29 cellular contexts compared by ENCODE assay signal in genomic region chr10:18231480-18231879, GRCh38.
"Had no signal": no experiment of that assay in that cellular context is flagged by ENCODE, and none has a peak within 500 bp of the region (broad histone marks: within the 10 kb centered on the region; RNA-seq: fewer than 3 reads in every experiment).

No MANE protein-coding gene starts in this region.

- H3K4me1 ChIP-seq: breast epithelium, colonic mucosa, gastrocnemius medialis had no signal

- H3K27ac ChIP-seq: breast epithelium, cardiac muscle cell, colonic mucosa, epithelial cell of prostate, gastrocnemius medialis, heart left ventricle, WERI-Rb-1 had no signal

- ATAC-seq: activated CD4-positive, alpha-beta T cell treated with anti-CD3 and anti-CD28 coated beads for 36 hours; activated CD4-positive, CD25-positive, alpha-beta regulatory T cell treated with anti-CD3 and anti-CD28 coated beads, Interleukin-2, amount 50 U/mL, for 24 hours; activated CD8-positive, alpha-beta T cell treated with anti-CD3 and anti-CD28 coated beads, Interleukin-2, amount 10 ng/mL, durations not matched to agents 7 days and 5 days; activated T-cell treated with anti-CD3 and anti-CD28 coated beads, Interleukin-2, amount 50 U/mL, for 72 hours; gastrocnemius medialis; heart left ventricle had no signal

- H3K4me1 Mint-ChIP-seq: activated B cell treated with CpG ODN at 0.5 μM for 24 hours; activated CD4-positive, alpha-beta T cell treated with anti-CD3 and anti-CD28 coated beads for 36 hours; activated CD4-positive, alpha-beta T cell treated with anti-CD3 and anti-CD28 coated beads, Interleukin-2, amount 10 ng/mL, durations not matched to agents 24 days and 14 days had no signal

- H3K27ac Mint-ChIP-seq: activated B cell treated with CpG ODN at 0.5 μM for 24 hours; activated CD4-positive, alpha-beta memory T cell treated with anti-CD3 and anti-CD28 coated beads for 36 hours; activated CD4-positive, alpha-beta T cell treated with anti-CD3 and anti-CD28 coated beads for 36 hours; activated CD4-positive, alpha-beta T cell treated with anti-CD3 and anti-CD28 coated beads, Interleukin-2, amount 10 ng/mL, durations not matched to agents 24 days and 14 days; activated CD8-positive, alpha-beta T cell treated with anti-CD3 and anti-CD28 coated beads, Interleukin-2, amount 10 ng/mL, durations not matched to agents 7 days and 5 days; activated naive CD8-positive, alpha-beta T cell; activated T-cell treated with anti-CD3 and anti-CD28 coated beads, Interleukin-2, amount 50 U/mL, for 24 hours; activated T-cell treated with anti-CD3 and anti-CD28 coated beads, Interleukin-2, amount 50 U/mL, for 72 hours; brain had no signal

- H3K36me3 ChIP-seq: breast epithelium, colonic mucosa, gastrocnemius medialis, heart left ventricle, WERI-Rb-1 had no signal

- H3K4me3 Mint-ChIP-seq: activated B cell treated with CpG ODN at 0.5 μM for 24 hours; activated CD4-positive, alpha-beta memory T cell treated with anti-CD3 and anti-CD28 coated beads for 36 hours; activated CD4-positive, alpha-beta T cell treated with anti-CD3 and anti-CD28 coated beads for 36 hours; activated CD4-positive, alpha-beta T cell treated with anti-CD3 and anti-CD28 coated beads, Interleukin-2, amount 10 ng/mL, durations not matched to agents 24 days and 14 days; activated CD8-positive, alpha-beta T cell treated with anti-CD3 and anti-CD28 coated beads, Interleukin-2, amount 10 ng/mL, durations not matched to agents 7 days and 5 days; activated naive CD8-positive, alpha-beta T cell; activated T-cell treated with anti-CD3 and anti-CD28 coated beads, Interleukin-2, amount 50 U/mL, for 24 hours; activated T-cell treated with anti-CD3 and anti-CD28 coated beads, Interleukin-2, amount 50 U/mL, for 72 hours; brain had no signal

- H3K9me3 ChIP-seq: breast epithelium, colonic mucosa, gastrocnemius medialis, heart left ventricle had no signal

- H3K9me3 Mint-ChIP-seq: activated B cell treated with CpG ODN at 0.5 μM for 24 hours; activated CD4-positive, alpha-beta memory T cell treated with anti-CD3 and anti-CD28 coated beads for 36 hours; activated CD4-positive, alpha-beta T cell treated with anti-CD3 and anti-CD28 coated beads, Interleukin-2, amount 10 ng/mL, durations not matched to agents 24 days and 14 days; activated T-cell treated with anti-CD3 and anti-CD28 coated beads, Interleukin-2, amount 50 U/mL, for 24 hours; activated T-cell treated with anti-CD3 and anti-CD28 coated beads, Interleukin-2, amount 50 U/mL, for 72 hours; brain had no signal

- H3K27me3 ChIP-seq: breast epithelium, cardiac muscle cell, colonic mucosa, gastrocnemius medialis, heart left ventricle had no signal

- H3K27me3 Mint-ChIP-seq: activated CD4-positive, alpha-beta memory T cell treated with anti-CD3 and anti-CD28 coated beads for 36 hours; activated CD4-positive, alpha-beta T cell treated with anti-CD3 and anti-CD28 coated beads, Interleukin-2, amount 10 ng/mL, durations not matched to agents 24 days and 14 days had no signal

- DNase-seq: activated B cell treated with CpG ODN at 0.5 μM for 24 hours; activated CD4-positive, alpha-beta memory T cell treated with anti-CD3 and anti-CD28 coated beads for 36 hours; activated CD4-positive, alpha-beta T cell treated with anti-CD3 and anti-CD28 coated beads for 36 hours; activated CD4-positive, alpha-beta T cell treated with anti-CD3 and anti-CD28 coated beads, Interleukin-2, amount 10 ng/mL, durations not matched to agents 24 days and 14 days; activated CD8-positive, alpha-beta memory T cell treated with anti-CD3 and anti-CD28 coated beads, Interleukin-2, amount 50 U/mL, for 48 hours; activated CD8-positive, alpha-beta T cell treated with anti-CD3 and anti-CD28 coated beads, Interleukin-2, amount 10 ng/mL, durations not matched to agents 7 days and 5 days; activated gamma-delta T cell; activated naive CD4-positive, alpha-beta T cell; activated naive CD4-positive, alpha-beta T cell treated with anti-CD3 and anti-CD28 coated beads, Interleukin-2, amount 50 U/mL, for 16 hours; activated T-cell treated with anti-CD3 and anti-CD28 coated beads for 4 hours; activated T-cell treated with anti-CD3 and anti-CD28 coated beads, Interleukin-2, amount 50 U/mL, for 24 hours; activated T-cell treated with anti-CD3 and anti-CD28 coated beads, Interleukin-2, amount 50 U/mL, for 72 hours; amniotic stem cell; anterior cingulate cortex; central memory CD4-positive, alpha-beta T cell; cerebellar nuclear complex; colonic mucosa; effector CD8-positive, alpha-beta T cell; gastrocnemius medialis; glutamatergic neuron; heart left ventricle; T-helper 2 cell; WERI-Rb-1 had no signal

- H3K4me3 ChIP-seq: breast epithelium, cardiac muscle cell, colonic mucosa, gastrocnemius medialis, heart left ventricle had no signal

- H3K36me3 Mint-ChIP-seq: activated CD4-positive, alpha-beta memory T cell treated with anti-CD3 and anti-CD28 coated beads for 36 hours; activated naive CD8-positive, alpha-beta T cell; brain had no signal
